In genomic region chr7:76165973-76166403, GRCh38 we compare ENCODE assay signal across 8 cellular contexts. TPM values are rescaled to one million over a fixed set of nuclear protein-coding genes. Genes with fewer than 3 reads are reported as not detected.
DNase-seq lines count a peak whose midpoint lies in the region; ATAC-seq and TF ChIP-seq lines count a peak whose summit lies in the region.

No MANE protein-coding gene starts in this region.

- H3K4me3 ChIP-seq in AG04449 (ENCODE audit: low read depth, low read length) = peak overlapping the region; percentile 78
- peak overlapping the region; percentile 85 for H3K4me3 ChIP-seq in HL-60 (replicated peaks; ENCODE audit: insufficient read depth, low read length)

- peak overlapping the region; percentile 68 for H3K27ac ChIP-seq in HL-60 (replicated peaks)

- DNase-seq in AG04449 (ENCODE audit: low read depth, low spot score) (no peak), HL-60 (ENCODE audit: low read depth in 1 of 2, low spot score in 1 of 2) (no peak), chondrocyte (ENCODE audit: low spot score) (no peak), naive B cell (no peak), pons (ENCODE audit: low spot score) (no peak), NCI-H1930 (lab: John Stamatoyannopoulos, UW) (no peak), HEK293T (ENCODE audit: extremely low spot score) (no peak), globus pallidus (ENCODE audit: low spot score) (no peak)

- H3K27ac Mint-ChIP-seq in chondrocyte (ENCODE audit: unreplicated experiment) = peak overlapping the region; percentile 92
- H3K27ac Mint-ChIP-seq in naive B cell = peak overlapping the region; percentile 91 to 96 (median 94)

- POLR2A ChIA-PET in AG04449 (lab: Yijun Ruan, JAX) = interaction anchor here (1.3 to 1.4 kb wide), 2 partner anchors 23 to 118 kb away, joined by 4 to 5 read pairs; partner anchors contain the start of genes MDH2 and STYXL1
- POLR2A ChIA-PET in HEK293T (lab: Yijun Ruan, JAX) = interaction anchor here (0.6 to 2.6 kb wide), 13 partner anchors 12 to 152 kb away, joined by 3 to 15 read pairs (median 4); partner anchors contain the start of genes MDH2, SRRM3 and STYXL1

- H3K4me3 Mint-ChIP-seq in chondrocyte (ENCODE audit: unreplicated experiment) = peak overlapping the region; percentile 80
- peak overlapping the region; percentile 81 to 94 (median 91) for H3K4me3 Mint-ChIP-seq in naive B cell

- H3K36me3 Mint-ChIP-seq in chondrocyte (ENCODE audit: low read depth) (no peaks in the 10 kb centered on the region), naive B cell (no peaks in the 10 kb centered on the region)

- H3K27me3 Mint-ChIP-seq in chondrocyte (ENCODE audit: low read depth) = no peaks in the 10 kb centered on the region
- no peaks in the 10 kb centered on the region for H3K27me3 Mint-ChIP-seq in naive B cell

- CTCF ChIA-PET in AG04449 (lab: Yijun Ruan, JAX) = interaction anchor here (1.1 to 4.3 kb wide), 7 partner anchors 8 to 151 kb away, joined by 3 to 66 read pairs (median 6); no protein-coding TSS in a partner anchor
- CTCF ChIA-PET in HEK293T (lab: Yijun Ruan, JAX) = no interaction called here

- H3K9me3 Mint-ChIP-seq in chondrocyte (ENCODE audit: low read depth) = no peaks in the 10 kb centered on the region
- H3K9me3 Mint-ChIP-seq in naive B cell = no peaks in the 10 kb centered on the region

- H3K4me1 Mint-ChIP-seq in chondrocyte (ENCODE audit: low read depth) = peaks cover 5% of the 10 kb centered on the region
- peaks cover 0 to 10% (median 5%) of the 10 kb centered on the region in 3 donors for H3K4me1 Mint-ChIP-seq in naive B cell

- H3K27me3 ChIP-seq in HL-60 (ENCODE audit: insufficient read depth, poor library complexity, severe bottlenecking) = no peaks in the 10 kb centered on the region

- no peak for ATAC-seq in naive B cell (ENCODE audit: low read depth in 2 of 2)

- TF ChIP-seq CTCF in AG04449 (IDR thresholded peaks at IDR 0.05; ENCODE audit: insufficient read depth, low read length, missing control alignments) (no peak), HL-60 (IDR thresholded peaks at IDR 0.05; ENCODE audit: insufficient read depth, low read length) (no peak), chondrocyte (IDR thresholded peaks at IDR 0.05) (no peak)

TF ChIP-seq in HEK293T, 16 proteins besides CTCF, POLR2A, EP300 and RAD21:
- TF ChIP-seq PKNOX1 (IDR thresholded peaks at IDR 0.05) = no peak
- no peak for TF ChIP-seq ELF4 (IDR thresholded peaks at IDR 0.05)
- no peak for TF ChIP-seq LEF1 (IDR thresholded peaks at IDR 0.05; ENCODE audit: borderline replicate concordance)
- no peak for TF ChIP-seq ARNT (IDR thresholded peaks at IDR 0.05)
- TF ChIP-seq BHLHE40 (IDR thresholded peaks at IDR 0.05; ENCODE audit: borderline replicate concordance) = no peak
- TF ChIP-seq NFRKB (IDR thresholded peaks at IDR 0.05) = no peak
- no peak for TF ChIP-seq FOXA1 (IDR thresholded peaks at IDR 0.05)
- TF ChIP-seq FOXK2 (IDR thresholded peaks at IDR 0.05) = no peak
- no peak for TF ChIP-seq TARDBP (IDR thresholded peaks at IDR 0.05)
- no peak for TF ChIP-seq HDGF (IDR thresholded peaks at IDR 0.05; ENCODE audit: borderline replicate concordance)
- no peak for TF ChIP-seq FOXM1 (IDR thresholded peaks at IDR 0.05; ENCODE audit: borderline replicate concordance)

RNA-seq across cellular contexts. Expression of gene SRRM3, which starts 35.7 kb away (rescaled TPM):
- total RNA-seq in chondrocyte = 1.4 to 2.6 TPM (median 1.7 TPM) in 3 replicates
- polyA plus RNA-seq in naive B cell (ENCODE audit: low read depth in 6 of 6) = not detected
